21 cellular contexts compared by ENCODE assay signal in genomic region chr18:24975499-24975898, GRCh38.
"Had no signal": no experiment of that assay in that cellular context is flagged by ENCODE, and none has a peak within 500 bp of the region (broad histone marks: within the 10 kb centered on the region; RNA-seq: fewer than 3 reads in every experiment).

No MANE protein-coding gene starts in this region.

- H3K27ac ChIP-seq: coronary artery, dorsolateral prefrontal cortex, esophagus squamous epithelium, gastrocnemius medialis, heart right ventricle, left lung, lower lobe of right lung had no signal

- H3K27ac Mint-ChIP-seq: mesothelial cell of epicardium had no signal

- H3K4me1 ChIP-seq: esophagus squamous epithelium, gastrocnemius medialis, heart right ventricle, left lung, lower lobe of right lung had no signal

- H3K4me3 Mint-ChIP-seq: mesothelial cell of epicardium, naive B cell had no signal

- DNase-seq: dermis blood vessel endothelial cell; dorsolateral prefrontal cortex; effector CD4-positive, alpha-beta T cell; effector memory CD4-positive, alpha-beta T cell; esophagus squamous epithelium; foreskin fibroblast; foreskin melanocyte; gastrocnemius medialis; glutamatergic neuron; head of caudate nucleus; heart right ventricle; hippocampal formation; left cardiac atrium; left lung; left ventricle myocardium superior; lower lobe of right lung; mesenchymal stem cell; mucosa of descending colon; naive B cell had no signal

- H3K36me3 ChIP-seq: esophagus squamous epithelium, gastrocnemius medialis, heart right ventricle, left lung, lower lobe of right lung had no signal

- H3K4me3 ChIP-seq: coronary artery, dorsolateral prefrontal cortex, esophagus squamous epithelium, gastrocnemius medialis, heart right ventricle, left lung, lower lobe of right lung, mucosa of descending colon had no signal

- ATAC-seq: gastrocnemius medialis, heart right ventricle, left cardiac atrium, left lung, left ventricle myocardium superior, lower lobe of right lung, mucosa of descending colon had no signal

- H3K27me3 ChIP-seq: esophagus squamous epithelium, gastrocnemius medialis, left lung had no signal

- H3K9me3 ChIP-seq: esophagus squamous epithelium, gastrocnemius medialis, heart right ventricle, left lung, lower lobe of right lung, mucosa of descending colon had no signal

- H3K4me1 Mint-ChIP-seq: naive B cell had no signal

- H3K9me3 Mint-ChIP-seq: mesothelial cell of epicardium had no signal

- H3K36me3 Mint-ChIP-seq: mesothelial cell of epicardium, naive B cell had no signal
